16 cellular contexts compared by ENCODE assay signal in genomic region chr14:58738189-58738836, GRCh38.
DNase-seq lines count a peak whose midpoint lies in the region; ATAC-seq and TF ChIP-seq lines count a peak whose summit lies in the region.
"Had no signal": no experiment of that assay in that cellular context is flagged by ENCODE, and none has a peak within 500 bp of the region (broad histone marks: within the 10 kb centered on the region; RNA-seq: fewer than 3 reads in every experiment).

No MANE protein-coding gene starts in this region.

- no peak overlapping the region for H2AK5ac ChIP-seq in H9 (ENCODE audit: insufficient read length, low read length)

- ATAC-seq in GM21619 (IDR thresholded peaks at IDR 0.05; ENCODE audit: unreplicated experiment): no peak
- ATAC-seq: Panc1 had no signal

- H3K27me3 ChIP-seq in hepatocyte (no peaks in the 10 kb centered on the region), prostate gland (replicated peaks; ENCODE audit: insufficient read depth) (no peaks in the 10 kb centered on the region), H9 (ENCODE audit: insufficient read depth, low read length) (no peaks in the 10 kb centered on the region)
- H3K27me3 ChIP-seq: stomach had no signal

- H3K4me3 Mint-ChIP-seq in H9: no peak overlapping the region
- H3K4me3 Mint-ChIP-seq: IgD-negative memory B cell had no signal

- no peak overlapping the region for H3K4ac ChIP-seq in H9 (ENCODE audit: low read depth, low read length)

- H3K56ac ChIP-seq in H9 (ENCODE audit: insufficient read length, low read depth, low read length): no peak overlapping the region

- H2BK12ac ChIP-seq in H9 (ENCODE audit: insufficient read length, low read depth, low read length): no peak overlapping the region

- no peak for TF ChIP-seq POLR2A in prostate gland (IDR thresholded peaks at IDR 0.05)

- no peaks in the 10 kb centered on the region for H3K27me3 Mint-ChIP-seq in H9 (ENCODE audit: low read depth)

- H4K8ac ChIP-seq in H9 (replicated peaks; ENCODE audit: insufficient read length, low read depth, low read length): no peak overlapping the region

- no peak overlapping the region for H3K23ac ChIP-seq in H9 (ENCODE audit: insufficient read length, low read depth, low read length)

- H3K4me3 ChIP-seq in HFF-Myc (replicated peaks; ENCODE audit: low read depth, low read length) (no peak overlapping the region), hepatocyte (no peak overlapping the region), prostate gland (no peak overlapping the region)
- H3K4me3 ChIP-seq: stomach had no signal

- H2AFZ ChIP-seq in hepatocyte (no peak overlapping the region), H9 (ENCODE audit: low read length) (no peak overlapping the region)

- no peak overlapping the region for H2BK5ac ChIP-seq in H9 (ENCODE audit: insufficient read length, low read length)

- H3K9me3 ChIP-seq in hepatocyte (ENCODE audit: low read depth) (no peaks in the 10 kb centered on the region), prostate gland (no peaks in the 10 kb centered on the region), H9 (ENCODE audit: control insufficient read depth, low read depth, low read length) (no peaks in the 10 kb centered on the region)
- H3K9me3 ChIP-seq: stomach had no signal

- no peak overlapping the region for H3K14ac ChIP-seq in H9 (ENCODE audit: insufficient read depth, low read length)

- no peaks in the 10 kb centered on the region for H4K20me1 ChIP-seq in hepatocyte (ENCODE audit: insufficient read depth, poor library complexity, severe bottlenecking)
- no peaks in the 10 kb centered on the region for H4K20me1 ChIP-seq in H9 (ENCODE audit: control insufficient read depth, insufficient read depth, insufficient read length)

- no peak overlapping the region for H3K4me2 ChIP-seq in hepatocyte
- H3K4me2 ChIP-seq in H9 (ENCODE audit: insufficient read depth, insufficient read length, low read length): no peak overlapping the region

- no peak overlapping the region for H2BK120ac ChIP-seq in H9 (ENCODE audit: low read depth, low read length, poor library complexity, severe bottlenecking)

- H3K36me3 Mint-ChIP-seq in H9 (ENCODE audit: insufficient read depth in 1 of 3, low read depth in 3 of 3): no peaks in the 10 kb centered on the region

- H3K4me1 Mint-ChIP-seq in H9: no peaks in the 10 kb centered on the region

- H3K9me2 ChIP-seq in hepatocyte (replicated peaks; ENCODE audit: insufficient read depth): no peaks in the 10 kb centered on the region

- no peak overlapping the region for H3K18ac ChIP-seq in H9 (ENCODE audit: insufficient read length, low read depth, low read length)

- no peaks in the 10 kb centered on the region for H3K79me2 ChIP-seq in hepatocyte
- no peaks in the 10 kb centered on the region for H3K79me2 ChIP-seq in H9 (ENCODE audit: insufficient read depth, low read length)

- no peak overlapping the region for H2BK20ac ChIP-seq in H9 (ENCODE audit: low read depth, low read length, poor library complexity, severe bottlenecking)

- no peaks in the 10 kb centered on the region for H3K23me2 ChIP-seq in H9 (ENCODE audit: insufficient read length, low read depth, low read length, poor library complexity, severe bottlenecking)

- no peak overlapping the region for H3K9ac ChIP-seq in H9 (ENCODE audit: extremely low read depth, insufficient read length, low read length)

- H3T11ph ChIP-seq in H9 (ENCODE audit: low read length): no peak overlapping the region

- no peak overlapping the region for H3K27ac Mint-ChIP-seq in H9
- H3K27ac Mint-ChIP-seq: IgD-negative memory B cell had no signal

- no peak overlapping the region for H4K91ac ChIP-seq in H9 (ENCODE audit: insufficient read length, low read depth, low read length)

- H4K5ac ChIP-seq in H9 (ENCODE audit: insufficient read length, low read depth, low read length): no peak overlapping the region

- peak; percentile 49 for DNase-seq in AG08396 (ENCODE audit: low spot score)
- DNase-seq in HFF-Myc (ENCODE audit: extremely low read depth, low read depth): peak; percentile 77
- DNase-seq in amniotic stem cell (lab: John Stamatoyannopoulos, UW): peak; percentile 46
- no peak for DNase-seq in hepatocyte (ENCODE audit: low spot score)
- no peak for DNase-seq in OCI-M1 (lab: John Stamatoyannopoulos, UW)
- no peak for DNase-seq in prostate gland (ENCODE audit: low spot score)
- DNase-seq in H9: no peak
- DNase-seq: activated effector memory CD4-positive, alpha-beta T cell treated with Interleukin-2 at 50 U/mL for 16 hours; effector CD4-positive, alpha-beta T cell; NCI-H2081 treated with DMSO at 0.1 percent for 48 hours; stimulated activated CD4-positive, alpha-beta T cell treated with anti-CD3 and anti-CD28 coated beads, Interleukin-1b, Interleukin-23, amount 100 ng/mL, for 48 hours; stomach had no signal

- TF ChIP-seq CTCF in HFF-Myc (IDR thresholded peaks at IDR 0.05; ENCODE audit: low read depth, low read length, missing control alignments): no peak
- TF ChIP-seq CTCF in hepatocyte (IDR thresholded peaks at IDR 0.05; ENCODE audit: poor library complexity): no peak
- TF ChIP-seq CTCF in prostate gland (IDR thresholded peaks at IDR 0.05): no peak
- TF ChIP-seq CTCF in H9 (conservative IDR thresholded peaks at IDR 0.05): no peak

- H2BK15ac ChIP-seq in H9 (ENCODE audit: low read depth, low read length): no peak overlapping the region

- 53% methylated on average over 3 of the region's 3 CpGs for WGBS in hepatocyte (ENCODE audit: low lambda C conversion rate, missing lambda C conversion rate)
- 62% methylated on average over 3 of the region's 3 CpGs for WGBS in prostate gland
- WGBS in H9 (ENCODE audit: extremely low coverage, insufficient read length, low lambda C conversion rate): no CpG with 5 or more reads among the region's 3 CpGs

- no peaks in the 10 kb centered on the region for H3K4me1 ChIP-seq in hepatocyte (ENCODE audit: insufficient read depth)
- H3K4me1 ChIP-seq in prostate gland (replicated peaks): no peaks in the 10 kb centered on the region
- no peaks in the 10 kb centered on the region for H3K4me1 ChIP-seq in H9 (ENCODE audit: insufficient read depth, low read length)

- H3K27ac ChIP-seq in hepatocyte: peak overlapping the region; percentile 6
- no peak overlapping the region for H3K27ac ChIP-seq in prostate gland
- H3K27ac ChIP-seq in H9 (ENCODE audit: insufficient read length, low read depth, low read length): no peak overlapping the region
- H3K27ac ChIP-seq: stomach, VCaP had no signal

- H3K36me3 ChIP-seq in hepatocyte (replicated peaks; ENCODE audit: insufficient read depth, low read depth) (no peaks in the 10 kb centered on the region), prostate gland (no peaks in the 10 kb centered on the region)
- H3K36me3 ChIP-seq: stomach had no signal

- no peaks in the 10 kb centered on the region for H3K79me1 ChIP-seq in H9 (ENCODE audit: insufficient read depth, low read depth, low read length, poor library complexity, severe bottlenecking)

- no peaks in the 10 kb centered on the region for H3K9me3 Mint-ChIP-seq in H9
- H3K9me3 Mint-ChIP-seq: IgD-negative memory B cell had no signal

- intact Hi-C loops in prostate gland (cut with DNase I): no loop called here

Comparison
In these comparisons a context has a peak if more than half of its experiments do, and no peak if none do; other contexts are left out.
1. DNase-seq: peak in AG08396 (single experiment), HFF-Myc (single experiment) and amniotic stem cell (single experiment); none in hepatocyte (single experiment), OCI-M1 (single experiment), prostate gland (single experiment) and H9 (single experiment).